ENCODE assay signal across 12 cellular contexts in genomic region chr6:42693725-42694323, GRCh38. TPM values are rescaled to one million over a fixed set of nuclear protein-coding genes. Genes with fewer than 3 reads are reported as not detected.
DNase-seq lines count a peak whose midpoint lies in the region; ATAC-seq and TF ChIP-seq lines count a peak whose summit lies in the region.
"Had no signal": no experiment of that assay in that cellular context is flagged by ENCODE, and none has a peak within 500 bp of the region (broad histone marks: within the 10 kb centered on the region; RNA-seq: fewer than 3 reads in every experiment).

No MANE protein-coding gene starts in this region.

- H3K4me2 ChIP-seq in PC-3 (ENCODE audit: low read length): no peak overlapping the region

- DNase-seq in AG04450 (ENCODE audit: low read depth, low spot score): no peak
- peak in 5 of 10 donors; percentile 17 to 71 (median 38) for DNase-seq in naive thymus-derived CD8-positive, alpha-beta T cell
- no peak for DNase-seq in GM13976 (ENCODE audit: low spot score)
- DNase-seq in HuH-7.5 (ENCODE audit: low spot score): no peak
- no peak for DNase-seq in HPDE6-E6E7 (ENCODE audit: extremely low spot score)
- no peak for DNase-seq in PC-3
- DNase-seq: activated T-cell treated with anti-CD3 and anti-CD28 coated beads, Interleukin-2, amount 50 U/mL, for 4 hours; NCI-H1048; NCI-H526; stimulated activated CD4-positive, alpha-beta T cell treated with anti-CD3 and anti-CD28 coated beads, Interleukin-1b, Interleukin-23, amount 100 ng/mL, for 48 hours had no signal

- H4K20me1 ChIP-seq in PC-3 (ENCODE audit: low read length): no peaks in the 10 kb centered on the region

- H3K36me3 ChIP-seq in PC-3 (ENCODE audit: low read depth, low read length): peaks cover 26% of the 10 kb centered on the region

- TF ChIP-seq CTCF in AG04450 (IDR thresholded peaks at IDR 0.05; ENCODE audit: low read depth, low read length) (no peak), GM13976 (IDR thresholded peaks at IDR 0.05; ENCODE audit: borderline replicate concordance, control extremely low read depth, extremely low read depth, insufficient read depth, missing control alignments) (no peak), PC-3 (conservative IDR thresholded peaks at IDR 0.05; ENCODE audit: low read depth, low read length) (no peak)

- peak overlapping the region; percentile 63 for H3K4me3 Mint-ChIP-seq in activated naive CD8-positive, alpha-beta T cell
- H3K4me3 Mint-ChIP-seq in naive thymus-derived CD8-positive, alpha-beta T cell: peak overlapping the region in 9 of 10 donors; percentile 23 to 75 (median 61)
- H3K4me3 Mint-ChIP-seq: activated T-cell treated with anti-CD3 and anti-CD28 coated beads, Interleukin-2, amount 50 U/mL, for 4 hours had no signal

- H3K36me3 Mint-ChIP-seq in activated naive CD8-positive, alpha-beta T cell: peaks cover 11% of the 10 kb centered on the region
- peaks cover 4 to 40% (median 4%) of the 10 kb centered on the region in 3 donors for H3K36me3 Mint-ChIP-seq in naive thymus-derived CD8-positive, alpha-beta T cell

- intact Hi-C loops in PC-3 (cut with micrococcal nuclease): loop anchor here (2.0 kb wide), 1 partner anchor 33 kb away; no protein-coding TSS in a partner anchor

- H2AFZ ChIP-seq in PC-3 (ENCODE audit: low read length): no peak overlapping the region

- H3K4me3 ChIP-seq in AG04450 (ENCODE audit: low read depth, low read length) (no peak overlapping the region), PC-3 (ENCODE audit: low read length) (no peak overlapping the region)

- no TSS peak for BruUV-seq in PC-3 (replicated peaks; lab: Mats Ljungman, UMichigan)

- H3K9me2 ChIP-seq in PC-3 (replicated peaks; ENCODE audit: low read length): no peaks in the 10 kb centered on the region

- H3K9me3 Mint-ChIP-seq in activated naive CD8-positive, alpha-beta T cell (ENCODE audit: low read depth): no peaks in the 10 kb centered on the region
- H3K9me3 Mint-ChIP-seq in naive thymus-derived CD8-positive, alpha-beta T cell: no peaks in the 10 kb centered on the region
- H3K9me3 Mint-ChIP-seq: activated T-cell treated with anti-CD3 and anti-CD28 coated beads, Interleukin-2, amount 50 U/mL, for 4 hours had no signal

- H3K9me3 ChIP-seq in AG04450 (ENCODE audit: control insufficient read depth, insufficient read depth, low read length): no peaks in the 10 kb centered on the region
- no peaks in the 10 kb centered on the region for H3K9me3 ChIP-seq in PC-3 (ENCODE audit: low read length)

- H3K79me2 ChIP-seq in PC-3 (ENCODE audit: low read length): no peaks in the 10 kb centered on the region

- H3F3A ChIP-seq in PC-3 (ENCODE audit: low read length, unreplicated experiment): no peaks in the 10 kb centered on the region

- H3K27me3 ChIP-seq in AG04450 (ENCODE audit: control insufficient read depth, insufficient read depth, low read length): no peaks in the 10 kb centered on the region
- no peaks in the 10 kb centered on the region for H3K27me3 ChIP-seq in PC-3 (ENCODE audit: low read length)

- H3K27ac Mint-ChIP-seq in activated naive CD8-positive, alpha-beta T cell: peak overlapping the region; percentile 93
- H3K27ac Mint-ChIP-seq in naive thymus-derived CD8-positive, alpha-beta T cell: peak overlapping the region; percentile 79 to 96 (median 90)

- H3K27ac ChIP-seq in AG04450 (ENCODE audit: low read depth, low read length) (peak overlapping the region; percentile 42), PC-3 (ENCODE audit: low read length) (no peak overlapping the region)

- peaks cover 50% of the 10 kb centered on the region for H3K4me1 Mint-ChIP-seq in activated naive CD8-positive, alpha-beta T cell (ENCODE audit: low read depth)
- peaks cover 26 to 55% (median 47%) of the 10 kb centered on the region in 4 donors for H3K4me1 Mint-ChIP-seq in naive thymus-derived CD8-positive, alpha-beta T cell

- ATAC-seq in GM21447 (IDR thresholded peaks at IDR 0.05; ENCODE audit: unreplicated experiment) (peak; percentile 64), PC-3 (no peak)
- ATAC-seq in naive thymus-derived CD8-positive, alpha-beta T cell: peak; percentile 84 to 89

- POLR2A ChIA-PET in AG04450 (lab: Yijun Ruan, JAX): no interaction called here
- POLR2A ChIA-PET in naive thymus-derived CD8-positive, alpha-beta T cell (lab: Charles Lee): interaction anchor here (1.2 to 5.5 kb wide), 7 partner anchors 32 to 236 kb away, joined by 3 to 39 read pairs (median 25); partner anchors contain the start of genes BICRAL, CNPY3, RPL7L1 and TBCC
- POLR2A ChIA-PET in PC-3 (lab: Charles Lee; ENCODE audit: unreplicated experiment): no interaction called here

- H3K4me1 ChIP-seq in PC-3 (ENCODE audit: insufficient read depth, low read length): no peaks in the 10 kb centered on the region

- in situ Hi-C loops in GM13976 (cut with MboI; ENCODE audit: low sequenced_read_pairs, unreplicated experiment): no loop called here

- H3K27me3 Mint-ChIP-seq in activated naive CD8-positive, alpha-beta T cell: no peaks in the 10 kb centered on the region
- no peaks in the 10 kb centered on the region for H3K27me3 Mint-ChIP-seq in naive thymus-derived CD8-positive, alpha-beta T cell

- H3K9ac ChIP-seq in PC-3 (ENCODE audit: low read length): no peak overlapping the region

- CTCF ChIA-PET in AG04450 (lab: Charles Lee) (interaction anchor here (0.7 to 8.1 kb wide), 3 partner anchors 33 to 183 kb away, joined by 4 to 57 read pairs (median 8); no protein-coding TSS in a partner anchor), PC-3 (lab: Charles Lee) (interaction anchor here (0.6 kb wide), 1 partner anchor 187 kb away, joined by 4 read pairs; no protein-coding TSS in a partner anchor)

RNA-seq across cellular contexts. Expression of gene PRPH2, which starts 28.6 kb away (rescaled TPM):
- polyA plus RNA-seq in AG04450 (2011; rRNA removed): 0.86 and 0.97 TPM in 2 replicates
- polyA minus RNA-seq in AG04450 (2011; rRNA and poly(A)+ RNA removed): 1.3 and 1.8 TPM in 2 replicates
- total RNA-seq in naive thymus-derived CD8-positive, alpha-beta T cell: under 1 TPM in 1 of 2 experiments, not detected in 1; 0.33 TPM
- polyA plus RNA-seq in naive thymus-derived CD8-positive, alpha-beta T cell: under 1 TPM in 1 of 3 donors, not detected in 2; 0.08 TPM
- not detected in 2 replicates for total RNA-seq in PC-3 (2014; rRNA removed)

RNA-seq across cellular contexts. Expression of gene TBCC, which starts 52.1 kb away (rescaled TPM):
- 19.6 and 21.7 TPM in 2 replicates for polyA plus RNA-seq in AG04450 (2011; rRNA removed)
- polyA minus RNA-seq in AG04450 (2011; rRNA and poly(A)+ RNA removed): 15.6 and 17.7 TPM in 2 replicates
- total RNA-seq in naive thymus-derived CD8-positive, alpha-beta T cell: 10 to 100 TPM; 76.0 to 77.0 TPM
- 100 to 1,000 TPM; 112 to 126 (median 125) TPM for polyA plus RNA-seq in naive thymus-derived CD8-positive, alpha-beta T cell
- total RNA-seq in PC-3 (2014; rRNA removed): 32.3 and 36.5 TPM in 2 replicates
